26 cellular contexts compared by ENCODE assay signal in genomic region chr19:28541029-28541428, GRCh38.
DNase-seq lines count a peak whose midpoint lies in the region; ATAC-seq, FAIRE-seq and TF ChIP-seq lines count a peak whose summit lies in the region.
"Had no signal": no experiment of that assay in that cellular context is flagged by ENCODE, and none has a peak within 500 bp of the region (broad histone marks: within the 10 kb centered on the region; RNA-seq: fewer than 3 reads in every experiment).

No MANE protein-coding gene starts in this region.

- H3K27ac Mint-ChIP-seq in CD8-positive, alpha-beta memory T cell = no peak overlapping the region
- H3K27ac Mint-ChIP-seq: CD14-positive monocyte; CD4-positive, alpha-beta T cell had no signal

- no peaks in the 10 kb centered on the region for H3K36me3 ChIP-seq in CD8-positive, alpha-beta memory T cell (ENCODE audit: insufficient read depth, low read length)
- H3K36me3 ChIP-seq in OCI-LY1 (ENCODE audit: insufficient read depth, low read length) (no peaks in the 10 kb centered on the region), bronchial epithelial cell (ENCODE audit: control insufficient read depth, insufficient read depth, low read length) (no peaks in the 10 kb centered on the region)
- H3K36me3 ChIP-seq: BE2C; BLaER1 treated with 17β-estradiol and CSF1 and Interleukin-3, amounts not matched to agents 10 nM and 100 nM had no signal

- POLR2A ChIA-PET in CD8-positive, alpha-beta memory T cell (lab: Charles Lee) = no interaction called here

- no peaks in the 10 kb centered on the region for H3K4me1 Mint-ChIP-seq in CD8-positive, alpha-beta memory T cell
- H3K4me1 Mint-ChIP-seq: CD14-positive monocyte had no signal

- no peak overlapping the region for H2AFZ ChIP-seq in OCI-LY1 (ENCODE audit: low read length)
- H2AFZ ChIP-seq: GM23248 had no signal

- H3K9me3 ChIP-seq in CD8-positive, alpha-beta memory T cell (ENCODE audit: low read length) = peaks cover 5% of the 10 kb centered on the region
- peaks cover 13% of the 10 kb centered on the region for H3K9me3 ChIP-seq in OCI-LY1 (ENCODE audit: low read length)
- H3K9me3 ChIP-seq: BE2C had no signal

- peak overlapping the region; percentile 71 for H3K27ac ChIP-seq in CD8-positive, alpha-beta memory T cell (ENCODE audit: low read depth, low read length)
- H3K27ac ChIP-seq in OCI-LY1 (ENCODE audit: low read depth, low read length, poor library complexity, severe bottlenecking) = peak overlapping the region; percentile 99
- H3K27ac ChIP-seq: A549; BLaER1 treated with 17β-estradiol and CSF1 and Interleukin-3, amounts not matched to agents 10 nM and 100 nM; GM23248 had no signal

- no peaks in the 10 kb centered on the region for H3K27me3 Mint-ChIP-seq in CD8-positive, alpha-beta memory T cell
- H3K27me3 Mint-ChIP-seq: CD4-positive, alpha-beta T cell had no signal

- no peak for DNase-seq in CD8-positive, alpha-beta memory T cell
- peak; percentile 32 for DNase-seq in OCI-M1 (lab: John Stamatoyannopoulos, UW)
- DNase-seq in bronchial epithelial cell (ENCODE audit: low read depth) = no peak
- no peak for DNase-seq in SK-N-DZ (ENCODE audit: low spot score)
- no peak for DNase-seq in DMS 273 treated with DMSO at 0.1 percent for 48 hours (lab: John Stamatoyannopoulos, UW)
- no peak for DNase-seq in activated CD4-positive, alpha-beta T cell treated with anti-CD3 and anti-CD28 coated beads for 48 hours
- DNase-seq: 8988T; ACHN; AML-193; BE2C; Calu3; CD4-positive, alpha-beta T cell; COR-L47; DMS153; EL; GDM1; GM23248; H7; HCEC 1CT had no signal

- no peak overlapping the region for H3K4me3 Mint-ChIP-seq in CD8-positive, alpha-beta memory T cell
- H3K4me3 Mint-ChIP-seq: CD14-positive monocyte; CD4-positive, alpha-beta T cell had no signal

- H3K79me2 ChIP-seq in OCI-LY1 (ENCODE audit: insufficient read depth, low read length) = no peaks in the 10 kb centered on the region

- no peak for TF ChIP-seq CTCF in OCI-LY1 (IDR thresholded peaks at IDR 0.05; ENCODE audit: low read length)
- TF ChIP-seq CTCF in bronchial epithelial cell (IDR thresholded peaks at IDR 0.05; ENCODE audit: insufficient read depth, low read length, severe bottlenecking) = no peak

- ATAC-seq in GM21717 (IDR thresholded peaks at IDR 0.05; ENCODE audit: unreplicated experiment) = no peak
- ATAC-seq: A549, GM12878 had no signal

- H3K27me3 ChIP-seq in CD8-positive, alpha-beta memory T cell (ENCODE audit: insufficient read depth, low read length, poor library complexity, severe bottlenecking) = no peaks in the 10 kb centered on the region
- no peaks in the 10 kb centered on the region for H3K27me3 ChIP-seq in OCI-LY1 (ENCODE audit: insufficient read depth, low read length)
- H3K27me3 ChIP-seq in bronchial epithelial cell (ENCODE audit: control insufficient read depth, insufficient read depth, low read length) = no peaks in the 10 kb centered on the region
- H3K27me3 ChIP-seq: BE2C; BLaER1 treated with 17β-estradiol and CSF1 and Interleukin-3, amounts not matched to agents 10 nM and 100 nM had no signal

- H3K4me1 ChIP-seq in CD8-positive, alpha-beta memory T cell (ENCODE audit: insufficient read depth, low read length) = no peaks in the 10 kb centered on the region
- H3K4me1 ChIP-seq in OCI-LY1 (ENCODE audit: insufficient read depth, low read length, severe bottlenecking) = peaks cover 52% of the 10 kb centered on the region
- H3K4me1 ChIP-seq: A549, BE2C had no signal

- H4K20me1 ChIP-seq in OCI-LY1 (ENCODE audit: insufficient read depth, low read length) = no peaks in the 10 kb centered on the region
- H4K20me1 ChIP-seq: BLaER1 treated with 17β-estradiol and CSF1 and Interleukin-3, amounts not matched to agents 10 nM and 100 nM had no signal

- peak overlapping the region; percentile 69 for H3K9ac ChIP-seq in OCI-LY1 (ENCODE audit: low read length)
- H3K9ac ChIP-seq: BLaER1 treated with 17β-estradiol and CSF1 and Interleukin-3, amounts not matched to agents 10 nM and 100 nM; GM23248 had no signal

- H3K4me2 ChIP-seq in OCI-LY1 (ENCODE audit: low read length) = 0 out of 2 replicates have a peak overlapping the region, but pooled peaks have one; percentile 27
- H3K4me2 ChIP-seq: A549 had no signal

- 0 out of 2 replicates have a peak, but pooled peaks cover 3% of the 10 kb centered on the region for H3F3A ChIP-seq in OCI-LY1 (ENCODE audit: insufficient read depth, low read length)

- no peak overlapping the region for H3K4me3 ChIP-seq in CD8-positive, alpha-beta memory T cell (ENCODE audit: low read length)
- H3K4me3 ChIP-seq in OCI-LY1 (ENCODE audit: low read depth, low read length, poor library complexity, severe bottlenecking) (no peak overlapping the region), bronchial epithelial cell (ENCODE audit: low read depth, low read length) (no peak overlapping the region)
- H3K4me3 ChIP-seq: A549; BLaER1 treated with 17β-estradiol and CSF1 and Interleukin-3, amounts not matched to agents 10 nM and 100 nM; GM12878; GM23248 had no signal

- CTCF ChIA-PET in CD8-positive, alpha-beta memory T cell (lab: Charles Lee) = no interaction called here

- FAIRE-seq in bronchial epithelial cell (lab: Jason Lieb, UNC) = peak; percentile 73
- FAIRE-seq: GM12878, H1 had no signal

- H3K36me3 Mint-ChIP-seq in CD8-positive, alpha-beta memory T cell = peaks cover 0 to 19% (median 0%) of the 10 kb centered on the region in 3 donors
- H3K36me3 Mint-ChIP-seq: CD14-positive monocyte had no signal

- H3K9me3 Mint-ChIP-seq in CD8-positive, alpha-beta memory T cell = peaks cover 7 to 25% (median 14%) of the 10 kb centered on the region in 5 donors

- H3K9me2 ChIP-seq in OCI-LY1 (ENCODE audit: low read depth, low read length) = no peaks in the 10 kb centered on the region; the same call in 1 of the 2 replicates
